8 cellular contexts compared by ENCODE assay signal in genomic region chr3:40456940-40457823, GRCh38. TPM values are rescaled to one million over a fixed set of nuclear protein-coding genes. Genes with fewer than 3 reads are reported as not detected.
DNase-seq lines count a peak whose midpoint lies in the region; ATAC-seq and TF ChIP-seq lines count a peak whose summit lies in the region.

Gene RPL14, plus strand, starts transcription at chr3:40457339. Its CDS starts 133 bp downstream, at chr3:40457472.

- ATAC-seq in CD4-positive, alpha-beta T cell (ENCODE audit: poor library complexity): peak; percentile 67
- ATAC-seq in GM19455 (IDR thresholded peaks at IDR 0.05; ENCODE audit: unreplicated experiment) (peak; percentile 66), lung (ENCODE audit: insufficient read depth, low FRiP score) (peak; percentile 92)

- TF ChIP-seq CTCF in CD4-positive, alpha-beta T cell (IDR thresholded peaks at IDR 0.05): no peak
- TF ChIP-seq CTCF in HL-60 (IDR thresholded peaks at IDR 0.05; ENCODE audit: insufficient read depth, low read length): no peak
- no peak for TF ChIP-seq CTCF in lung (IDR thresholded peaks at IDR 0.05; ENCODE audit: control extremely low read depth, extremely low read depth)

- H3K27me3 ChIP-seq in CD4-positive, alpha-beta T cell (ENCODE audit: control insufficient read depth, insufficient read depth, low read length): no peaks in the 10 kb centered on the region
- H3K27me3 ChIP-seq in HL-60 (ENCODE audit: insufficient read depth, poor library complexity, severe bottlenecking) (no peaks in the 10 kb centered on the region), lung (ENCODE audit: control insufficient read depth, insufficient read depth) (no peaks in the 10 kb centered on the region)

- H3K9me3 Mint-ChIP-seq in CD4-positive, alpha-beta T cell: no peaks in the 10 kb centered on the region

- H3K4me1 ChIP-seq in lung (ENCODE audit: control insufficient read depth in 2 of 2, insufficient read depth in 2 of 2, low read length in 2 of 2): peaks cover 11% of the 10 kb centered on the region in 2 donors

- H3K4me3 Mint-ChIP-seq in CD4-positive, alpha-beta T cell: peak within 1 kb of the TSS; percentile 94

- peaks cover 59% of the 10 kb centered on the region for H3K36me3 Mint-ChIP-seq in CD4-positive, alpha-beta T cell (ENCODE audit: low read depth)

- no peaks in the 10 kb centered on the region for H3K9me3 ChIP-seq in CD4-positive, alpha-beta T cell (ENCODE audit: control insufficient read depth, low read length)
- no peaks in the 10 kb centered on the region for H3K9me3 ChIP-seq in lung (ENCODE audit: control insufficient read depth in 2 of 2, insufficient read depth in 1 of 2, low read length in 1 of 2)

- peak within 1 kb of the TSS; percentile 78 for H3K27ac ChIP-seq in CD4-positive, alpha-beta T cell (ENCODE audit: low read depth, low read length)
- H3K27ac ChIP-seq in HL-60 (replicated peaks) (peak within 1 kb of the TSS; percentile 86), lung (ENCODE audit: low read depth in 1 of 2, low read length in 1 of 2) (peak within 1 kb of the TSS; percentile 95 to 96)

- DNase-seq in CD4-positive, alpha-beta T cell: peak; percentile 90 to 95 (median 92)
- DNase-seq in HL-60 (ENCODE audit: low read depth in 1 of 2, low spot score in 1 of 2) (peak; percentile 96), NK-92 (lab: John Stamatoyannopoulos, UW; ENCODE audit: unreplicated experiment) (peak; percentile 54), lung (ENCODE audit: low spot score) (peak; percentile 95)
- peak; percentile 95 for DNase-seq in activated CD8-positive, alpha-beta memory T cell treated with anti-CD3 and anti-CD28 coated beads for 24 hours
- peak; percentile 92 for DNase-seq in effector CD8-positive, alpha-beta T cell (lab: John Stamatoyannopoulos, UW)
- peak; percentile 86 to 93 (median 91) for DNase-seq in stimulated activated CD4-positive, alpha-beta T cell treated with anti-CD3 and anti-CD28 coated beads, TNF-alpha, amount 100 ng/mL, for 4 hours (ENCODE audit: low read depth in 3 of 3)

- CTCF ChIA-PET in CD4-positive, alpha-beta T cell (lab: Charles Lee): interaction anchor here (0.7 to 1.7 kb wide), 3 partner anchors 25 to 148 kb away, joined by 3 to 6 read pairs (median 6); partner anchors contain the start of gene ZNF620

- intact Hi-C loops in CD4-positive, alpha-beta T cell (cut with DNase I, micrococcal nuclease): loop anchor here (5.0 to 10.0 kb wide), 3 partner anchors 1072 to 1508 kb away; partner anchors contain the start of genes SCN11A (in 1 of the 2), SLC25A38 (in 1 of the 2), ULK4 (in 1 of the 2) and WDR48 (in 1 of the 2)

- H3K36me3 ChIP-seq in lung (ENCODE audit: control insufficient read depth in 2 of 2, insufficient read depth in 2 of 2, low read length in 2 of 2): peaks cover 16 to 17% of the 10 kb centered on the region in 2 donors

- POLR2A ChIA-PET in CD4-positive, alpha-beta T cell (lab: Charles Lee): interaction anchor here (0.7 to 2.4 kb wide), 13 partner anchors 8 to 1505 kb away, joined by 3 to 22 read pairs (median 5); partner anchors contain the start of genes CTNNB1, EIF1B, ULK4 and ZNF619

- no peaks in the 10 kb centered on the region for H3K27me3 Mint-ChIP-seq in CD4-positive, alpha-beta T cell

- peak within 1 kb of the TSS; percentile 91 for H3K27ac Mint-ChIP-seq in CD4-positive, alpha-beta T cell

- H3K4me3 ChIP-seq in HL-60 (replicated peaks; ENCODE audit: insufficient read depth, low read length) (peak within 1 kb of the TSS; percentile 91), lung (peak within 1 kb of the TSS; percentile 83)

- WGBS in lung, 2 donors: 1% methylated on average over 76 to 79 of the region's 79 CpGs

- peaks cover 59% of the 10 kb centered on the region for H3K4me1 Mint-ChIP-seq in CD4-positive, alpha-beta T cell (ENCODE audit: low read depth)

RNA-seq across cellular contexts. Expression of gene RPL14, which starts in this region (rescaled TPM):
- 1,000 to 10,000 TPM; 3,546 to 3,721 TPM for total RNA-seq in CD4-positive, alpha-beta T cell
- total RNA-seq in lung: 1,000 to 10,000 TPM in 1 of 2 donors, 100 to 1,000 TPM in 1; 473 to 1,578 TPM
- 1,000 to 10,000 TPM in 1 of 2 donors, 100 to 1,000 TPM in 1; 873 to 2,599 TPM for polyA plus RNA-seq in lung

Comparison
In these comparisons a context has a peak if more than half of its experiments do, and no peak if none do; other contexts are left out.
1. Peak in every context shown above with its lines: DNase-seq, ATAC-seq, H3K4me3 ChIP-seq and H3K27ac ChIP-seq.